2 cellular contexts compared by ENCODE assay signal in the genomic region with DNA sequence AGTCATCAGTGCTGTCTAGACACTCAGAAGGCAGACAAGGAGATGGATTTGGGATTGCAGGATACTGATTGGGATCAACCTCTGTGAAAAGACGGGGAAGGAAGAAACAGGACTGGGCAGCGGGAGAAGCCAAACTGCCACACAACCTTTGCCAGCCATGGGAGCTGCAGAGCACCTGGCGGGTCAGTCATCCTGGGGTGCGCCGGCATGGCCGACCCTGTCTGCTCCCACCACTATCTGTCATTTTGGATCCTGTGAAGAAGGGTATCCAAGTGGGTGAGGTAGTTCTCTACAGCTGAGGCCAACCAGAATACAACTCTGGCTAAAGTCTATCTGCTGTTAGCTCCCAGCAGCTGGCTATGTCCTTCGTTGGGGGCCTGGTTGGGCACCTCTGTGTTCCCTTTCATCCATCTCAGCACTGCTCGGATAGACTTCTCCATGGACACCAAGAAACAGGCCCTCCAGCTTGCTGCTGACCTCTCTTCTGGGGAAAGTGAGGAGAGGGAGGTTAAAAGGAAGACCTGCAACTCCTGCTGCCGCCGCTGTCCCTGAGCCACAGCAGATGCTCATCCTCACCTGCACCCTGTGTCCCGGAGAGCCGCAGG.
TF ChIP-seq lines count a peak whose summit lies in the region.

No MANE protein-coding gene starts in this region.

TF ChIP-seq in HEK293, 187 proteins besides CTCF, POLR2A, EP300 and RAD21:
- TF ChIP-seq ZNF488 (tag by site-specific recombination; IDR thresholded peaks at IDR 0.05) (no peak), ZNF561 (tag by site-specific recombination; IDR thresholded peaks at IDR 0.05; ENCODE audit: borderline replicate concordance) (no peak), BCL11B (tag by site-specific recombination; IDR thresholded peaks at IDR 0.05; ENCODE audit: low read depth) (no peak), ZNF449 (tag by site-specific recombination; IDR thresholded peaks at IDR 0.05) (peak; percentile 97), ZNF155 (tag by site-specific recombination; IDR thresholded peaks at IDR 0.05) (no peak)

TF ChIP-seq in H1, 55 proteins besides CTCF, POLR2A, EP300 and RAD21:
- TF ChIP-seq NRF1 (IDR thresholded peaks at IDR 0.05; ENCODE audit: low read depth, low read length) (no peak), SP4 (IDR thresholded peaks at IDR 0.05; ENCODE audit: low read length) (no peak), KDM5A (IDR thresholded peaks at IDR 0.05; ENCODE audit: low read length) (no peak), POLR2AphosphoS5 (IDR thresholded peaks at IDR 0.05; ENCODE audit: low read depth, low read length) (no peak), RBBP5 (IDR thresholded peaks at IDR 0.05; ENCODE audit: borderline replicate concordance, low read depth, low read length) (no peak), ATF3 (IDR thresholded peaks at IDR 0.05; ENCODE audit: insufficient read depth, low read depth, low read length) (no peak), YY1 (IDR thresholded peaks at IDR 0.05; ENCODE audit: low read depth, low read length) (no peak), SIRT6 (IDR thresholded peaks at IDR 0.05; ENCODE audit: low read length) (no peak)
- TF ChIP-seq, protein P1, sequence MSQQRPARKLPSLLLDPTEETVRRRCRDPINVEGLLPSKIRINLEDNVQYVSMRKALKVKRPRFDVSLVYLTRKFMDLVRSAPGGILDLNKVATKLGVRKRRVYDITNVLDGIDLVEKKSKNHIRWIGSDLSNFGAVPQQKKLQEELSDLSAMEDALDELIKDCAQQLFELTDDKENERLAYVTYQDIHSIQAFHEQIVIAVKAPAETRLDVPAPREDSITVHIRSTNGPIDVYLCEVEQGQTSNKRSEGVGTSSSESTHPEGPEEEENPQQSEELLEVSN (IDR thresholded peaks at IDR 0.05) = no peak
